In the genomic region with DNA sequence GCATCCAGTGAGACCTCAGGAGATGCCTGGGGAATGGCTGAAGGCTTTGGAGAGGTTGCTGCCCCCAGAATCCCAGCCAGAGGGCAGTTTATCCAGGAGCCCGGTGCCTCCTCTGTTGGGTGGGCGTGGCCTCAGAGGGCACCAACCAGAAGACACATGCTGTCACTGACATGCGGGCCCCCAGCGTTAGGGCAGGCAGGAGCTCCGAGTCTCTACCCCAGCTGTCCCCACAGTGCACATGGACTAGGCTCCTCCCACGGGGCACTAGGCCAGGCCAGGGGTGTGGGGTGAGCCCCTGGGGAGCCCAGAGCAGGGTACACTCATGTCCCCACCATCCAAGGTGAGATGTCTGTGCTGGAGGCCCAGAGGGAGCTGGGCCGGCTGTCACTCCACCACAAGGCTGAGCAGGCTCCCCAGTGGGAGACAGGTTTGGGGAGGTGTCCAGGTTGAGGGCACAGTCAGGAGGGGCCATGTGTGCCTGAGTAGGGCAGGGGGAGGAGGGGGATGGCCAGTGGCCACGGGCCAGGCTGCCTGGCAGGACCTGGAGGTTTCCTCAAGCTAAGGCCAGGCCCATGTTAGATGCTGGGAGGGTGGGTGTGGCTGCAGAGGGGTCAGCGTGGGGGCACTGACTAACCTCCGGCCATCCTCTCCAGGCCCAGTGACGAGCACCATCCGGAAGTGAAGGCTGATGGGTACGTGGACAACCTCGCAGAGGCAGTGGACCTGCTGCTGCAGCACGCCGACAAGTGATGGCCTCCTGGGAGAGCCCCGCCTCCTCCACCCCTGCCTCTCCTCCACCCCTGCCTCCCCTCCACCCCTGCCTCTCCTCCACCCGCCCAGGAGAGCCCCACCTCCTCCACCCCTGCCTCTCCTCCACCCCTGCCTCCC, we compare ENCODE assay signal across 9 cellular contexts.
A peak's percentile ranks its signal among the peaks of the same experiment; 100 is the strongest.
DNase-seq lines count a peak whose midpoint lies in the region; ATAC-seq lines count a peak whose summit lies in the region.
"Had no signal": no experiment of that assay in that cellular context is flagged by ENCODE, and none has a peak within 500 bp of the region (broad histone marks: within the 10 kb centered on the region; RNA-seq: fewer than 3 reads in every experiment).

No MANE protein-coding gene starts in this region.

- no peaks in the 10 kb centered on the region for H3K36me3 Mint-ChIP-seq in activated naive CD8-positive, alpha-beta T cell treated with anti-CD3 and anti-CD28 coated beads, Interleukin-2, amount 50 U/mL, for 24 hours (ENCODE audit: low read depth)
- H3K36me3 Mint-ChIP-seq in memory B cell, result peaks cover 8% of the 10 kb centered on the region

- ATAC-seq in activated naive CD8-positive, alpha-beta T cell treated with anti-CD3 and anti-CD28 coated beads, Interleukin-2, amount 50 U/mL, for 24 hours, result peak; percentile 8
- peak; percentile 67 for ATAC-seq in memory B cell (ENCODE audit: low read depth)
- no peak for ATAC-seq in HG03280 (IDR thresholded peaks at IDR 0.05; ENCODE audit: unreplicated experiment)

- DNase-seq in AG20443 (ENCODE audit: low spot score) (peak; percentile 44), memory B cell (ENCODE audit: low spot score in 2 of 2) (no peak), cerebellum (ENCODE audit: low spot score) (no peak), NCI-H146 (lab: John Stamatoyannopoulos, UW) (no peak)
- peak; percentile 78 for DNase-seq in Jurkat, Clone E6-1 (ENCODE audit: low read depth, low spot score)
- peak; percentile 34 for DNase-seq in activated naive CD8-positive, alpha-beta T cell treated with anti-CD3 and anti-CD28 coated beads, Interleukin-2, amount 50 U/mL, for 24 hours
- no peak for DNase-seq in stimulated activated CD4-positive, alpha-beta T cell treated with anti-CD3 and anti-CD28 coated beads, Interleukin-4, amount 100 ng/mL, for 4 hours

- peaks cover 50% of the 10 kb centered on the region for H3K4me1 Mint-ChIP-seq in activated naive CD8-positive, alpha-beta T cell treated with anti-CD3 and anti-CD28 coated beads, Interleukin-2, amount 50 U/mL, for 24 hours
- H3K4me1 Mint-ChIP-seq in memory B cell, result peaks cover 39% of the 10 kb centered on the region

- no peaks in the 10 kb centered on the region for H3K9me3 Mint-ChIP-seq in activated naive CD8-positive, alpha-beta T cell treated with anti-CD3 and anti-CD28 coated beads, Interleukin-2, amount 50 U/mL, for 24 hours
- no peaks in the 10 kb centered on the region for H3K9me3 Mint-ChIP-seq in memory B cell

- no peak overlapping the region for H3K4me3 Mint-ChIP-seq in activated naive CD8-positive, alpha-beta T cell treated with anti-CD3 and anti-CD28 coated beads, Interleukin-2, amount 50 U/mL, for 24 hours
- H3K4me3 Mint-ChIP-seq in memory B cell, result peak overlapping the region; percentile 42

- H3K27me3 Mint-ChIP-seq in activated naive CD8-positive, alpha-beta T cell treated with anti-CD3 and anti-CD28 coated beads, Interleukin-2, amount 50 U/mL, for 24 hours, result no peaks in the 10 kb centered on the region
- no peaks in the 10 kb centered on the region for H3K27me3 Mint-ChIP-seq in memory B cell

- no peak overlapping the region for H3K27ac Mint-ChIP-seq in activated naive CD8-positive, alpha-beta T cell treated with anti-CD3 and anti-CD28 coated beads, Interleukin-2, amount 50 U/mL, for 24 hours
- H3K27ac Mint-ChIP-seq in memory B cell, result peak overlapping the region; percentile 87

- H3K4me3 ChIP-seq in Jurkat, Clone E6-1 (ENCODE audit: low read length), result peak overlapping the region; percentile 30
- H3K4me3 ChIP-seq: lung had no signal

Comparison
In these comparisons a context has a peak if more than half of its experiments do, and no peak if none do; other contexts are left out.
1. DNase-seq: peak in AG20443 (single experiment), Jurkat, Clone E6-1 (single experiment) and activated naive CD8-positive, alpha-beta T cell treated with anti-CD3 and anti-CD28 coated beads, Interleukin-2, amount 50 U/mL, for 24 hours (single experiment); none in memory B cell (0 of 2), cerebellum (single experiment), NCI-H146 (single experiment) and stimulated activated CD4-positive, alpha-beta T cell treated with anti-CD3 and anti-CD28 coated beads, Interleukin-4, amount 100 ng/mL, for 4 hours (0 of 2).